In genomic region chr3:11640009-11640673, GRCh38 we compare ENCODE assay signal across 8 cellular contexts. TPM values are rescaled to one million over a fixed set of nuclear protein-coding genes. Genes with fewer than 3 reads are reported as not detected.
DNase-seq lines count a peak whose midpoint lies in the region; ATAC-seq and TF ChIP-seq lines count a peak whose summit lies in the region.

No MANE protein-coding gene starts in this region.

- ATAC-seq in RWPE2 (ENCODE audit: low read depth): no peak
- ATAC-seq in HG03442 (IDR thresholded peaks at IDR 0.05; ENCODE audit: unreplicated experiment): no peak
- no peak for ATAC-seq in GM21786 (IDR thresholded peaks at IDR 0.05; ENCODE audit: unreplicated experiment)

- H3K9me2 ChIP-seq in GM23248 (ENCODE audit: insufficient read depth): no peaks in the 10 kb centered on the region

- H3F3A ChIP-seq in GM23248 (ENCODE audit: insufficient read depth): peaks cover 55% of the 10 kb centered on the region

- peaks cover 63% of the 10 kb centered on the region for H3K4me1 ChIP-seq in GM23248 (ENCODE audit: insufficient read depth)
- peaks cover 38% of the 10 kb centered on the region for H3K4me1 ChIP-seq in RWPE2 (ENCODE audit: insufficient read depth, poor library complexity, severe bottlenecking)
- H3K4me1 ChIP-seq in fibroblast of lung (ENCODE audit: control insufficient read depth, extremely low read depth, insufficient read depth, low read length): peaks cover 11% of the 10 kb centered on the region

- H3K79me2 ChIP-seq in GM23248 (ENCODE audit: insufficient read depth) (peaks cover 86% of the 10 kb centered on the region), fibroblast of lung (ENCODE audit: control insufficient read depth, insufficient read depth, low read length) (peaks cover 69% of the 10 kb centered on the region)

- H2AFZ ChIP-seq in GM23248 (no peak overlapping the region), fibroblast of lung (ENCODE audit: low read length) (no peak overlapping the region)

- H3K4me3 ChIP-seq in GM23248 (peak overlapping the region; percentile 87), RWPE2 (ENCODE audit: severe bottlenecking) (no peak overlapping the region), fibroblast of lung (replicated peaks in 1 of 4; ENCODE audit: control extremely low read depth in 1 of 4, insufficient read depth in 1 of 4, low read depth in 3 of 4, low read length in 4 of 4) (peak overlapping the region in 2 of 4 experiments; percentile 77 to 89), skin epidermis (no peak overlapping the region)

- H3K9ac ChIP-seq in GM23248 (peak overlapping the region; percentile 100), fibroblast of lung (ENCODE audit: insufficient read depth, low read length) (no peak overlapping the region)

- DNase-seq in GM23248: no peak
- no peak for DNase-seq in RWPE2 (ENCODE audit: low spot score)
- DNase-seq in fibroblast of lung (ENCODE audit: low read depth in 2 of 2): no peak
- DNase-seq in NCI-H345 (lab: John Stamatoyannopoulos, UW): no peak
- DNase-seq in NCI-H1105 (lab: John Stamatoyannopoulos, UW): no peak

- 89% methylated on average over 9 of the region's 9 CpGs for WGBS in GM23248 (ENCODE audit: low coverage in 1 of 2, low lambda C conversion rate in 2 of 2, missing lambda C conversion rate in 2 of 2), 2 experiments

- H3K27ac ChIP-seq in GM23248: peak overlapping the region; percentile 100
- H3K27ac ChIP-seq in RWPE2 (ENCODE audit: poor library complexity, severe bottlenecking): peak overlapping the region; percentile 94
- H3K27ac ChIP-seq in fibroblast of lung (ENCODE audit: insufficient read depth, low read length): peak overlapping the region; percentile 89
- H3K27ac ChIP-seq in skin epidermis: peak overlapping the region in 15 of 21 experiments; percentile 8 to 96 (median 91)

- H3K36me3 ChIP-seq in GM23248 (ENCODE audit: low read depth) (no peaks in the 10 kb centered on the region), RWPE2 (ENCODE audit: low read depth) (no peaks in the 10 kb centered on the region), fibroblast of lung (ENCODE audit: control insufficient read depth, insufficient read depth, low read length) (no peaks in the 10 kb centered on the region)

- no peaks in the 10 kb centered on the region for H3K27me3 ChIP-seq in GM23248 (replicated peaks; ENCODE audit: insufficient read depth)
- no peaks in the 10 kb centered on the region for H3K27me3 ChIP-seq in RWPE2 (ENCODE audit: insufficient read depth, poor library complexity, severe bottlenecking)
- H3K27me3 ChIP-seq in fibroblast of lung (ENCODE audit: control insufficient read depth, insufficient read depth, low read length): no peaks in the 10 kb centered on the region

- H4K20me1 ChIP-seq in GM23248 (ENCODE audit: insufficient read depth) (no peaks in the 10 kb centered on the region), fibroblast of lung (ENCODE audit: control insufficient read depth, extremely low read depth, insufficient read depth, low read length) (no peaks in the 10 kb centered on the region)

- H3K9me3 ChIP-seq in GM23248 (ENCODE audit: low read depth) (no peaks in the 10 kb centered on the region), RWPE2 (ENCODE audit: severe bottlenecking) (no peaks in the 10 kb centered on the region), fibroblast of lung (ENCODE audit: control insufficient read depth, insufficient read depth, low read depth, low read length) (no peaks in the 10 kb centered on the region)

- no peak for TF ChIP-seq CTCF in RWPE2 (IDR thresholded peaks at IDR 0.05; ENCODE audit: poor library complexity, severe bottlenecking)
- TF ChIP-seq CTCF in fibroblast of lung (conservative IDR thresholded peaks at IDR 0.05 in 1 of 2, IDR thresholded peaks at IDR 0.05 in 1 of 2; ENCODE audit: low read depth in 1 of 2, low read length in 2 of 2): no peak

- peak overlapping the region; percentile 97 for H3K4me2 ChIP-seq in GM23248 (ENCODE audit: unreplicated experiment)
- peak overlapping the region; percentile 29 for H3K4me2 ChIP-seq in fibroblast of lung (ENCODE audit: extremely low read depth, insufficient read depth, low read length)

- in situ Hi-C loops in GM23248 (cut with MboI): no loop called here

RNA-seq across cellular contexts. Expression of gene VGLL4, which starts 3.6 kb away (rescaled TPM):
- 46.5 and 54.9 TPM in 2 replicates for total RNA-seq in GM23248 (2014; rRNA removed; shearing (Covaris generic))
- polyA plus RNA-seq in GM23248 (2016; fragmentation: Nextera tagmentation; extraction: Ambion mirVana) (30.9 and 32.4 TPM in 2 replicates), fibroblast of lung (17.5 and 18.4 TPM in 2 replicates)
- total RNA-seq in fibroblast of lung: 34.7 and 37.8 TPM in 2 replicates
- 13.3 and 13.9 TPM in 2 replicates for polyA plus RNA-seq in fibroblast of lung (2012)
- 12.7 and 23.8 TPM in 2 replicates for polyA minus RNA-seq in fibroblast of lung (ENCODE audit: low replicate concordance)
